ENCODE assay signal across 26 cellular contexts in genomic region chr12:132525833-132526455, GRCh38. TPM values are rescaled to one million over a fixed set of nuclear protein-coding genes. Genes with fewer than 3 reads are reported as not detected.
A peak's percentile ranks its signal among the peaks of the same experiment; 100 is the strongest.
DNase-seq lines count a peak whose midpoint lies in the region; ATAC-seq and TF ChIP-seq lines count a peak whose summit lies in the region.
"Had no signal": no experiment of that assay in that cellular context is flagged by ENCODE, and none has a peak within 500 bp of the region (broad histone marks: within the 10 kb centered on the region; RNA-seq: fewer than 3 reads in every experiment).

No MANE protein-coding gene starts in this region.

- no peak for ATAC-seq in T-helper 17 cell
- ATAC-seq in stimulated activated naive CD8-positive, alpha-beta T cell treated with anti-CD3 and anti-CD28 coated beads, Interleukin-15, amount 100 ng/mL, for 72 hours = no peak
- no peak for ATAC-seq in GM18867 (IDR thresholded peaks at IDR 0.05; ENCODE audit: unreplicated experiment)
- ATAC-seq: activated CD8-positive, alpha-beta memory T cell treated with anti-CD3 and anti-CD28 coated beads, Interleukin-2, amount 10 ng/mL, durations not matched to agents 7 days and 5 days; effector memory CD8-positive, alpha-beta T cell; GM12878; Panc1; right cardiac atrium had no signal

- peak in 18 of 56 donors; percentile 11 to 55 (median 27) for TF ChIP-seq CTCF in dorsolateral prefrontal cortex (IDR thresholded peaks at IDR 0.05 in 54 of 56, conservative IDR thresholded peaks at IDR 0.05 in 2 of 56; ENCODE audit: low read depth in 1 of 56, partially characterized antibody in 56 of 56)

- DNase-seq in T-helper 17 cell = no peak
- peak; percentile 56 to 91 (median 86) for DNase-seq in dorsolateral prefrontal cortex
- DNase-seq in medulla oblongata (ENCODE audit: extremely low spot score) = peak; percentile 94
- DNase-seq in stimulated activated naive CD8-positive, alpha-beta T cell treated with anti-CD3 and anti-CD28 coated beads, Interleukin-15, amount 100 ng/mL, for 72 hours = no peak
- no peak for DNase-seq in NCI-H446 (lab: John Stamatoyannopoulos, UW)
- DNase-seq: activated B cell treated with CpG ODN at 0.5 μM for 24 hours; activated CD8-positive, alpha-beta memory T cell treated with anti-CD3 and anti-CD28 coated beads, Interleukin-2, amount 10 ng/mL, durations not matched to agents 7 days and 5 days; activated T-cell treated with anti-CD3 and anti-CD28 coated beads, Interleukin-2, amount 50 U/mL, for 48 hours; CD4-positive, alpha-beta T cell; colonic mucosa; effector memory CD8-positive, alpha-beta T cell; EL; GOT3; immature natural killer cell; IMR-90; left ventricle myocardium inferior; naive B cell; NCI-H524 treated with DMSO at 0.1 percent for 48 hours; right cardiac atrium; SIG-M5; spleen; T1000 had no signal

- H3K4me3 ChIP-seq in dorsolateral prefrontal cortex = peak overlapping the region in 9 of 59 donors; percentile 1 to 41 (median 14)
- H3K4me3 ChIP-seq: colonic mucosa, GM12878, left ventricle myocardium inferior, spleen had no signal

- no peaks in the 10 kb centered on the region for H3K9me3 Mint-ChIP-seq in stimulated activated naive CD8-positive, alpha-beta T cell treated with anti-CD3 and anti-CD28 coated beads, Interleukin-15, amount 100 ng/mL, for 72 hours
- H3K9me3 Mint-ChIP-seq: activated B cell treated with CpG ODN at 0.5 μM for 24 hours; CD4-positive, alpha-beta T cell; effector memory CD8-positive, alpha-beta T cell; immature natural killer cell; naive B cell had no signal

- peaks cover 14% of the 10 kb centered on the region for H3K4me1 Mint-ChIP-seq in T-helper 17 cell
- H3K4me1 Mint-ChIP-seq in stimulated activated naive CD8-positive, alpha-beta T cell treated with anti-CD3 and anti-CD28 coated beads, Interleukin-15, amount 100 ng/mL, for 72 hours = peaks cover 21% of the 10 kb centered on the region
- H3K4me1 Mint-ChIP-seq: activated CD8-positive, alpha-beta memory T cell treated with anti-CD3 and anti-CD28 coated beads, Interleukin-2, amount 10 ng/mL, durations not matched to agents 7 days and 5 days had no signal

- H3K27ac Mint-ChIP-seq in T-helper 17 cell = peak overlapping the region; percentile 21
- H3K27ac Mint-ChIP-seq in stimulated activated naive CD8-positive, alpha-beta T cell treated with anti-CD3 and anti-CD28 coated beads, Interleukin-15, amount 100 ng/mL, for 72 hours = peak overlapping the region in 1 of 2 donors; percentile 27
- H3K27ac Mint-ChIP-seq: activated B cell treated with CpG ODN at 0.5 μM for 24 hours; activated CD8-positive, alpha-beta memory T cell treated with anti-CD3 and anti-CD28 coated beads, Interleukin-2, amount 10 ng/mL, durations not matched to agents 7 days and 5 days; CD4-positive, alpha-beta T cell; effector memory CD8-positive, alpha-beta T cell; immature natural killer cell had no signal

- no peaks in the 10 kb centered on the region for H3K36me3 Mint-ChIP-seq in T-helper 17 cell (ENCODE audit: low read depth)
- H3K36me3 Mint-ChIP-seq: activated CD8-positive, alpha-beta memory T cell treated with anti-CD3 and anti-CD28 coated beads, Interleukin-2, amount 10 ng/mL, durations not matched to agents 7 days and 5 days; immature natural killer cell; naive B cell had no signal

- no peaks in the 10 kb centered on the region for H3K9me3 ChIP-seq in T-helper 17 cell (ENCODE audit: control insufficient read depth, low read length, poor library complexity, severe bottlenecking)
- H3K9me3 ChIP-seq: colonic mucosa, left ventricle myocardium inferior, spleen had no signal

- no peaks in the 10 kb centered on the region for H3K27me3 ChIP-seq in dorsolateral prefrontal cortex
- H3K27me3 ChIP-seq: colonic mucosa, spleen had no signal

- H3K27ac ChIP-seq in dorsolateral prefrontal cortex (peak overlapping the region in 53 of 59 donors; percentile 19 to 90 (median 74)), temporal lobe (ENCODE audit: low read depth, low read length) (peak overlapping the region; percentile 63)
- H3K27ac ChIP-seq: colonic mucosa, left ventricle myocardium inferior, spleen had no signal

- no peak overlapping the region for H3K4me3 Mint-ChIP-seq in T-helper 17 cell
- no peak overlapping the region for H3K4me3 Mint-ChIP-seq in stimulated activated naive CD8-positive, alpha-beta T cell treated with anti-CD3 and anti-CD28 coated beads, Interleukin-15, amount 100 ng/mL, for 72 hours
- H3K4me3 Mint-ChIP-seq: activated B cell treated with CpG ODN at 0.5 μM for 24 hours; activated CD8-positive, alpha-beta memory T cell treated with anti-CD3 and anti-CD28 coated beads, Interleukin-2, amount 10 ng/mL, durations not matched to agents 7 days and 5 days; CD4-positive, alpha-beta T cell; effector memory CD8-positive, alpha-beta T cell; immature natural killer cell had no signal

- intact Hi-C loops in dorsolateral prefrontal cortex (cut with DNase I) = loop anchor here (2.0 to 5.0 kb wide), 2 partner anchors 41 to 111 kb away; no protein-coding TSS in a partner anchor

- H3K27me3 Mint-ChIP-seq in T-helper 17 cell = no peaks in the 10 kb centered on the region
- H3K27me3 Mint-ChIP-seq in stimulated activated naive CD8-positive, alpha-beta T cell treated with anti-CD3 and anti-CD28 coated beads, Interleukin-15, amount 100 ng/mL, for 72 hours = no peaks in the 10 kb centered on the region
- H3K27me3 Mint-ChIP-seq: activated B cell treated with CpG ODN at 0.5 μM for 24 hours; activated CD8-positive, alpha-beta memory T cell treated with anti-CD3 and anti-CD28 coated beads, Interleukin-2, amount 10 ng/mL, durations not matched to agents 7 days and 5 days; CD4-positive, alpha-beta T cell; effector memory CD8-positive, alpha-beta T cell; naive B cell had no signal

RNA-seq across cellular contexts. Expression of gene FBRSL1, which starts 36.0 kb away (rescaled TPM):
- total RNA-seq in T-helper 17 cell (10 to 100 TPM; 79.3 to 86.3 TPM), dorsolateral prefrontal cortex (100 to 1,000 TPM in 3 of 120 experiments, 10 to 100 TPM in 117; 41.4 to 125 (median 65.3) TPM), temporal lobe (43.5 TPM)

Comparison
In these comparisons a context has a peak if more than half of its experiments do, and no peak if none do; other contexts are left out.
1. DNase-seq: peak in dorsolateral prefrontal cortex (10 of 10) and medulla oblongata (single experiment); none in T-helper 17 cell (0 of 3), stimulated activated naive CD8-positive, alpha-beta T cell treated with anti-CD3 and anti-CD28 coated beads, Interleukin-15, amount 100 ng/mL, for 72 hours (0 of 2) and NCI-H446 (0 of 2).